ENCODE assay signal across 15 cellular contexts in the genomic region with DNA sequence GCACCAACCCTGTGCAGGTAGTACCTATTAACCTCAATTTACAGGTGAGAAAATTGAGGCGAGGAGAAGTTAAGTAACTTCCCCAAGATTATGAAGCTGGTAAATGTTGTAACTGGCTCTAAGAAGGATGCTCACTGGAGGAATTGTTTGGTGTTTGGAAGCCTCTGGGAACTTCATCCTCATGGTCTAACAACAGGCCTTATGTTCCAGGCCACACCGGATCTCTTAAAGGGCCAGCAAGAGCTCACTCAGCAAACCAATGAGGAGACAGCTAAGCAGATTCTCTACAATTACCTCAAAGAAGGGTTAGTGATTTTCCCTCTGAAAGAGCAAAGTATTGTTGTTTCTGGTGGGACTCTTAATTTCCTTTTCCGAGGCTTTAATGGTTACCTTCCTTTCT.
"Had no signal": no experiment of that assay in that cellular context is flagged by ENCODE, and none has a peak within 500 bp of the region (broad histone marks: within the 10 kb centered on the region; RNA-seq: fewer than 3 reads in every experiment).

No MANE protein-coding gene starts in this region.

- H3K36me3 Mint-ChIP-seq: activated naive CD4-positive, alpha-beta T cell treated with anti-CD3 and anti-CD28 coated beads, Interleukin-2, amount 50 U/mL, for 72 hours had no signal

- H3K9me3 Mint-ChIP-seq: activated naive CD4-positive, alpha-beta T cell treated with anti-CD3 and anti-CD28 coated beads, Interleukin-2, amount 50 U/mL, for 72 hours; activated T-cell treated with anti-CD3 and anti-CD28 coated beads, Interleukin-2, amount 50 U/mL, for 4 hours; nephron progenitor cell; stimulated activated naive CD8-positive, alpha-beta T cell treated with anti-CD3 and anti-CD28 coated beads, Interleukin-15, Interleukin-2, amounts not matched to agents 100 ng/mL and 50 ng/mL, for 24 hours had no signal

- H3K27ac Mint-ChIP-seq: activated naive CD4-positive, alpha-beta T cell treated with anti-CD3 and anti-CD28 coated beads, Interleukin-2, amount 50 U/mL, for 72 hours; nephron progenitor cell; stimulated activated naive CD8-positive, alpha-beta T cell treated with anti-CD3 and anti-CD28 coated beads, Interleukin-15, Interleukin-2, amounts not matched to agents 100 ng/mL and 50 ng/mL, for 24 hours had no signal

- H3K36me3 ChIP-seq: colonic mucosa, thoracic aorta, vagina had no signal

- H3K9me3 ChIP-seq: colonic mucosa, thoracic aorta, vagina had no signal

- H3K4me1 ChIP-seq: colonic mucosa had no signal

- DNase-seq: activated CD4-positive, alpha-beta T cell treated with anti-CD3 and anti-CD28 coated beads for 1 hour; activated CD4-positive, alpha-beta T cell treated with anti-CD3 and anti-CD28 coated beads, Interleukin-2, amount 50 U/mL, for 48 hours; activated effector memory CD4-positive, alpha-beta T cell treated with anti-CD3 and anti-CD28 coated beads, Interleukin-2, amount 50 U/mL, for 16 hours; activated T-cell treated with anti-CD3 and anti-CD28 coated beads, Interleukin-2, amount 50 U/mL, for 4 hours; amygdala; colonic mucosa; nephron progenitor cell; stimulated activated CD4-positive, alpha-beta T cell treated with anti-CD3 and anti-CD28 coated beads, Interleukin-15, amount 100 ng/mL, for 24 hours; stimulated activated CD4-positive, alpha-beta T cell treated with anti-CD3 and anti-CD28 coated beads, Interleukin-4, amount 100 ng/mL, for 24 hours; T-helper 9 cell had no signal

- H3K27ac ChIP-seq: colonic mucosa, vagina had no signal

- H3K4me3 Mint-ChIP-seq: activated T-cell treated with anti-CD3 and anti-CD28 coated beads, Interleukin-2, amount 50 U/mL, for 4 hours; nephron progenitor cell; stimulated activated naive CD8-positive, alpha-beta T cell treated with anti-CD3 and anti-CD28 coated beads, Interleukin-15, Interleukin-2, amounts not matched to agents 100 ng/mL and 50 ng/mL, for 24 hours had no signal

- H3K27me3 ChIP-seq: colonic mucosa, vagina had no signal

- ATAC-seq: activated naive CD4-positive, alpha-beta T cell treated with anti-CD3 and anti-CD28 coated beads, Interleukin-2, amount 50 U/mL, for 72 hours; activated T-cell treated with anti-CD3 and anti-CD28 coated beads, Interleukin-2, amount 50 U/mL, for 4 hours had no signal

- H3K4me3 ChIP-seq: colonic mucosa, lung, vagina had no signal
